Comparison of ENCODE assay signal across 8 cellular contexts in the genomic region with DNA sequence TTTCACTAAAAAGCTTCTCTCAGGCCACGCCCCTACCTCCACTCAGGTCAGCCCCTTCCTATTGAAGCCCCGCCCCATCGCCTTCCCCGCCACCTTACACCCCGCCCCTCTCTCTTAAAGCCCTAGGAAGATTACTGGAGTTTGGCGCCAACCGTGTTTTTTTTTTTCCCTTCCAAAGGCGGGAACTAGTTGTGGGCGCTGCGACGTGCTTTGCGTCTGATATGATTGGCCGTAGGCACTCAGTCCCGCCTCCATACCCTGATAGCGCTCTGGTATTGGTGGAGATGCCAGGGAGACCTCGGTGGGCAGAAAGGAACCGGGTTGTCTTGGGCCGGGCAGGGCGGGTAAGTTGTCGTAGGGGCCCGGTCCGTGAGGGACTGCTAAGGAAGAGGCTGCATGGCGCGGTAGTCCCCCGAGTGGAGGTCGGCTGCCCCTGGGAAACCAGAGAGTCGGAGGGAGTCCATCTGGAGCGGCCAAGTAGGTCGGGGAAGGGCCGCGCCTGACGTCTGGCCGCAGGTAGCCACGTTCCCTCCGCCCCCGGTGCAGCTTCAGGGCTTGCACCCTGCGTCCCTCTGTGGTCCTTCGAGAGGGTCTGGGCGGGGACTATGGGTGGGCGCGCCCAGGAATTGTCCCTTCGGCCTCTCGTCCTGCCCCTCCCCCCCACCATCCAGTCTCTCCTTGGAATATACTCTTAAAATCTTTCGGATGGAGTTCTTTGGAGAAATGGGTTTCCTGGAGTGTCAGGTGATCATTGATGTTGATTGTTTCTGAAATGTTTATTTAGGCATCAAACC. TPM values are rescaled to one million over a fixed set of nuclear protein-coding genes. Genes with fewer than 3 reads are reported as not detected.
A peak's percentile ranks its signal among the peaks of the same experiment; 100 is the strongest.
DNase-seq lines count a peak whose midpoint lies in the region; ATAC-seq and TF ChIP-seq lines count a peak whose summit lies in the region.

A gene (plus strand): TSS at position 290 of the 794 bp plus-strand sequence.

- H3K4me3 ChIP-seq in dorsolateral prefrontal cortex: peak within 1 kb of the TSS; percentile 63 to 99 (median 91)
- H3K4me3 ChIP-seq in lower leg skin (ENCODE audit: low read depth, poor library complexity, severe bottlenecking): peak within 1 kb of the TSS; percentile 88

- intact Hi-C loops in CD14-positive monocyte (cut with micrococcal nuclease): loop anchor here in 1 of 2 donors (10.0 kb wide), 2 partner anchors 755 to 865 kb away; a partner anchor contains a TSS
- intact Hi-C loops in dorsolateral prefrontal cortex (cut with DNase I): loop anchor here (10.0 kb wide), 2 partner anchors 195 to 755 kb away; a partner anchor contains a TSS
- intact Hi-C loops in lower leg skin (cut with DNase I; ENCODE audit: low total_unique reads): no loop called here

- 0% methylated on average over 41 to 44 of the region's 44 CpGs for WGBS in lower leg skin, 2 donors

- no peaks in the 10 kb centered on the region for H3K9me3 Mint-ChIP-seq in CD14-positive monocyte

- peak within 1 kb of the TSS in 52 of 59 donors; percentile 0 to 88 (median 63) for H3K27ac ChIP-seq in dorsolateral prefrontal cortex

- H3K36me3 Mint-ChIP-seq in CD14-positive monocyte: peaks cover 13 to 19% of the 10 kb centered on the region in 2 donors

- no peaks in the 10 kb centered on the region for H3K27me3 Mint-ChIP-seq in CD14-positive monocyte (ENCODE audit: low read depth in 3 of 3)

- no peak for TF ChIP-seq POLR2A in lower leg skin (IDR thresholded peaks at IDR 0.05)

- TF ChIP-seq CTCF in CD14-positive monocyte (IDR thresholded peaks at IDR 0.05) (no peak), dorsolateral prefrontal cortex (IDR thresholded peaks at IDR 0.05 in 54 of 56, conservative IDR thresholded peaks at IDR 0.05 in 2 of 56; ENCODE audit: low read depth in 1 of 56, partially characterized antibody in 56 of 56) (peak in 4 of 56 donors; percentile 9 to 25 (median 22)), lower leg skin (IDR thresholded peaks at IDR 0.05) (no peak)

- H3K4me1 Mint-ChIP-seq in CD14-positive monocyte: peaks cover 10% of the 10 kb centered on the region

- ATAC-seq in GM19397 (IDR thresholded peaks at IDR 0.05; ENCODE audit: unreplicated experiment) (peak; percentile 98), HG03571 (IDR thresholded peaks at IDR 0.05; ENCODE audit: unreplicated experiment) (peak; percentile 96)

- peak within 1 kb of the TSS; percentile 96 to 98 for H3K4me3 Mint-ChIP-seq in CD14-positive monocyte

- H3K27ac Mint-ChIP-seq in CD14-positive monocyte: peak within 1 kb of the TSS; percentile 89 to 97 (median 96)

- peak; percentile 91 for DNase-seq in CD14-positive monocyte (ENCODE audit: low spot score)
- peak; percentile 99 for DNase-seq in NCI-H82 (lab: John Stamatoyannopoulos, UW)
- DNase-seq in activated CD4-positive, alpha-beta T cell treated with anti-CD3 and anti-CD28 coated beads, Interleukin-2, amount 50 U/mL, for 48 hours: peak; percentile 95 to 96
- DNase-seq in dorsolateral prefrontal cortex: peak; percentile 68 to 94 (median 92)
- peak; percentile 96 to 99 for DNase-seq in lower leg skin (ENCODE audit: low spot score in 2 of 2)
- DNase-seq in stimulated activated CD4-positive, alpha-beta T cell treated with anti-CD3 and anti-CD28 coated beads, Interleukin-4, amount 100 ng/mL, for 48 hours (ENCODE audit: low read depth in 2 of 2): peak; percentile 91 to 93

- no peaks in the 10 kb centered on the region for H3K27me3 ChIP-seq in dorsolateral prefrontal cortex

RNA-seq across cellular contexts. Expression of the gene that starts here (rescaled TPM):
- polyA plus RNA-seq in CD14-positive monocyte: 10 to 100 TPM in 1 of 2 donors, 1 to 10 TPM in 1; 7.4 to 10.5 TPM
- 10 to 100 TPM; 19.0 to 31.0 (median 24.1) TPM for total RNA-seq in dorsolateral prefrontal cortex
- total RNA-seq in lower leg skin: 10 to 100 TPM in 2 of 4 donors, 1 to 10 TPM in 2; 8.4 to 12.9 (median 10.1) TPM

Comparison
In these comparisons a context has a peak if more than half of its experiments do, and no peak if none do; other contexts are left out.
1. Peak in every context shown above with its lines: DNase-seq, ATAC-seq, H3K4me3 ChIP-seq and H3K27ac ChIP-seq.